Comparison of ENCODE assay signal across 22 cellular contexts in genomic region chr2:30358822-30359221, GRCh38.
DNase-seq lines count a peak whose midpoint lies in the region; ATAC-seq, FAIRE-seq and TF ChIP-seq lines count a peak whose summit lies in the region.
"Had no signal": no experiment of that assay in that cellular context is flagged by ENCODE, and none has a peak within 500 bp of the region (broad histone marks: within the 10 kb centered on the region; RNA-seq: fewer than 3 reads in every experiment).

No MANE protein-coding gene starts in this region.

- H2BK15ac ChIP-seq in H1 (ENCODE audit: low read length): no peak overlapping the region; the same call in 1 of the 2 replicates

- no peak overlapping the region for H3K23ac ChIP-seq in H1 (ENCODE audit: insufficient read length)

- no peaks in the 10 kb centered on the region for H3K79me1 ChIP-seq in H1 (ENCODE audit: low read depth, low read length)

- H3K27ac ChIP-seq in H1 (ENCODE audit: low read depth, low read length) (no peak overlapping the region), stomach smooth muscle (ENCODE audit: low read length) (peak overlapping the region; percentile 73), aorta (ENCODE audit: low read depth in 1 of 2, low read length in 2 of 2) (peak overlapping the region in 1 of 2 donors; percentile 87)
- H3K27ac ChIP-seq: PC-9 had no signal

- no peak overlapping the region for H3K4me3 ChIP-seq in H1 (ENCODE audit: extremely low read depth in 1 of 4, insufficient read depth in 2 of 4, low read depth in 3 of 4, low read length in 4 of 4)
- H3K4me3 ChIP-seq in stomach smooth muscle (ENCODE audit: low read length in 2 of 2): no peak overlapping the region
- no peak overlapping the region for H3K4me3 ChIP-seq in aorta (ENCODE audit: low read length in 2 of 2)
- H3K4me3 ChIP-seq: GM23338, PC-9, smooth muscle cell, transverse colon had no signal

- H3K36me3 ChIP-seq in H1 (ENCODE audit: control insufficient read depth in 2 of 4, insufficient read depth in 4 of 4, low read length in 3 of 4) (no peaks in the 10 kb centered on the region), stomach smooth muscle (ENCODE audit: control insufficient read depth in 2 of 2, insufficient read depth in 2 of 2, low read length in 2 of 2) (no peaks in the 10 kb centered on the region), aorta (ENCODE audit: control insufficient read depth in 1 of 2, insufficient read depth in 2 of 2, low read length in 1 of 2) (no peaks in the 10 kb centered on the region)
- H3K36me3 ChIP-seq: transverse colon had no signal

- H3K4me2 ChIP-seq in H1 (ENCODE audit: insufficient read depth in 1 of 2, low read depth in 2 of 2, low read length in 2 of 2): no peak overlapping the region
- H3K4me2 ChIP-seq: GM23338, PC-9, smooth muscle cell had no signal

- no peak for ATAC-seq in HG03432 (IDR thresholded peaks at IDR 0.05; ENCODE audit: unreplicated experiment)
- ATAC-seq in aorta (ENCODE audit: low FRiP score): no peak
- ATAC-seq: activated CD8-positive, alpha-beta memory T cell treated with anti-CD3 and anti-CD28 coated beads, Interleukin-2, amount 10 ng/mL, durations not matched to agents 7 days and 5 days; activated naive CD4-positive, alpha-beta T cell treated with anti-CD3 and anti-CD28 coated beads, Interleukin-2, amount 50 U/mL, for 72 hours; activated T-helper 17 cell treated with anti-CD3 and anti-CD28 coated beads, Interleukin-2, amount 50 U/mL, for 72 hours; GM23338 had no signal

- H3K27me3 Mint-ChIP-seq in activated T-cell treated with anti-CD3 and anti-CD28 coated beads, Interleukin-2, amount 50 U/mL, for 24 hours: no peaks in the 10 kb centered on the region
- H3K27me3 Mint-ChIP-seq: activated CD8-positive, alpha-beta memory T cell treated with anti-CD3 and anti-CD28 coated beads, Interleukin-2, amount 10 ng/mL, durations not matched to agents 7 days and 5 days; activated T-helper 17 cell treated with anti-CD3 and anti-CD28 coated beads, Interleukin-2, amount 50 U/mL, for 72 hours; B cell had no signal

- TF ChIP-seq CTCF in H1 (IDR thresholded peaks at IDR 0.05; ENCODE audit: control extremely low read depth in 1 of 3, insufficient read depth in 1 of 3, low read depth in 1 of 3, low read length in 3 of 3): no peak

- TF ChIP-seq EP300 in H1 (IDR thresholded peaks at IDR 0.05; ENCODE audit: borderline replicate concordance in 1 of 2, low read depth in 2 of 2, low read length in 2 of 2): no peak

- TF ChIP-seq POLR2A in H1 (IDR thresholded peaks at IDR 0.05; ENCODE audit: control extremely low read depth in 1 of 2, low read depth in 2 of 2, low read length in 2 of 2): no peak

- 100% methylated on average over 6 of the region's 6 CpGs; no CpG with 5 or more reads in 1 of the 2 experiments for WGBS in H1 (ENCODE audit: extremely low coverage in 1 of 2, insufficient coverage in 1 of 2, insufficient read length in 1 of 2, insufficient replicate concordance in 2 of 2, low coverage in 1 of 2, low lambda C conversion rate in 2 of 2, missing lambda C conversion rate in 1 of 2), 2 experiments
- 94 to 95% methylated on average over 6 of the region's 6 CpGs for WGBS in aorta, 2 donors

- no peaks in the 10 kb centered on the region for H4K20me1 ChIP-seq in H1 (replicated peaks in 1 of 2; ENCODE audit: control insufficient read depth in 1 of 2, insufficient read depth in 2 of 2, low read length in 2 of 2)

- H3K4me1 Mint-ChIP-seq in activated T-cell treated with anti-CD3 and anti-CD28 coated beads, Interleukin-2, amount 50 U/mL, for 24 hours (ENCODE audit: low read depth): peaks cover 44% of the 10 kb centered on the region

- no peak overlapping the region for H2BK120ac ChIP-seq in H1 (replicated peaks; ENCODE audit: low read depth, low read length)

- no peak for FAIRE-seq in H1 (lab: Jason Lieb, UNC)
- FAIRE-seq: TTC549 had no signal

- no peak for TF ChIP-seq RAD21 in H1 (IDR thresholded peaks at IDR 0.05 in 1 of 2, conservative IDR thresholded peaks at IDR 0.05 in 1 of 2; ENCODE audit: low read depth in 2 of 2, low read length in 2 of 2)

- DNase-seq in activated T-cell treated with anti-CD3 and anti-CD28 coated beads, Interleukin-2, amount 50 U/mL, for 24 hours: peak; percentile 28
- DNase-seq in activated T-cell treated with anti-CD3 and anti-CD28 coated beads for 4 hours (no peak), NCI-H446 (lab: John Stamatoyannopoulos, UW) (peak; percentile 8 to 85), H1 (ENCODE audit: low read depth in 1 of 2, low spot score in 2 of 2) (no peak), aorta (no peak), SKM-1 (lab: John Stamatoyannopoulos, UW; ENCODE audit: unreplicated experiment) (no peak)
- DNase-seq: activated CD4-positive, alpha-beta T cell treated with anti-CD3 and anti-CD28 coated beads for 48 hours; activated CD8-positive, alpha-beta memory T cell treated with anti-CD3 and anti-CD28 coated beads, Interleukin-2, amount 10 ng/mL, durations not matched to agents 7 days and 5 days; effector CD4-positive, alpha-beta T cell; NCI-H1417 treated with DMSO at 0.1 percent for 48 hours; PC-9; SHP77; stimulated activated naive CD4-positive, alpha-beta T cell; transverse colon had no signal

- no peak overlapping the region for H3K14ac ChIP-seq in H1 (ENCODE audit: insufficient read length)

- H2AK5ac ChIP-seq in H1 (ENCODE audit: low read depth, low read length): peak overlapping the region; percentile 58; the same call in 1 of the 2 replicates

- H3K4me1 ChIP-seq in H1 (replicated peaks in 1 of 4; ENCODE audit: control insufficient read depth in 3 of 4, insufficient read depth in 4 of 4, low read length in 3 of 4) (no peaks in the 10 kb centered on the region), stomach smooth muscle (ENCODE audit: control insufficient read depth, insufficient read depth, low read length) (peaks cover 47% of the 10 kb centered on the region), aorta (ENCODE audit: control insufficient read depth in 1 of 2, insufficient read depth in 2 of 2, low read length in 2 of 2) (peaks cover 5 to 7% of the 10 kb centered on the region in 2 donors)

- no peak overlapping the region; the same call in 1 of the 2 replicates for H4K8ac ChIP-seq in H1 (ENCODE audit: extremely low read depth, insufficient read depth, low read length)

- no peak overlapping the region for H4K91ac ChIP-seq in H1 (replicated peaks; ENCODE audit: insufficient read length, low read length)

- no peak overlapping the region for H2BK12ac ChIP-seq in H1 (ENCODE audit: low read depth, low read length)

- H3K9me3 ChIP-seq in H1 (ENCODE audit: insufficient read depth in 2 of 2, low read depth in 1 of 2, low read length in 1 of 2) (no peaks in the 10 kb centered on the region), stomach smooth muscle (ENCODE audit: control insufficient read depth in 2 of 2, low read length in 2 of 2) (no peaks in the 10 kb centered on the region), aorta (ENCODE audit: control insufficient read depth, low read length) (no peaks in the 10 kb centered on the region)
- H3K9me3 ChIP-seq: transverse colon had no signal

- no peak overlapping the region for H3K4ac ChIP-seq in H1 (replicated peaks; ENCODE audit: insufficient read length, low read depth, low read length)

- no peak overlapping the region for H3K56ac ChIP-seq in H1 (replicated peaks; ENCODE audit: insufficient read length, low read depth, low read length)

- H3K9ac ChIP-seq in H1 (replicated peaks in 1 of 4; ENCODE audit: extremely low read depth in 1 of 4, low read depth in 3 of 4, low read length in 3 of 4) (no peak overlapping the region), stomach smooth muscle (ENCODE audit: low read length in 2 of 2) (no peak overlapping the region)

- H2BK5ac ChIP-seq in H1 (ENCODE audit: low read depth, low read length): no peak overlapping the region

- H2AFZ ChIP-seq in H1 (ENCODE audit: low read length): no peak overlapping the region
- H2AFZ ChIP-seq: GM23338, PC-9 had no signal

- no peak overlapping the region for H4K5ac ChIP-seq in H1 (ENCODE audit: insufficient read length, low read depth, low read length)

- no peaks in the 10 kb centered on the region for H3K9me3 Mint-ChIP-seq in activated T-cell treated with anti-CD3 and anti-CD28 coated beads, Interleukin-2, amount 50 U/mL, for 24 hours
- H3K9me3 Mint-ChIP-seq: GM23338 had no signal

- no peaks in the 10 kb centered on the region for H3K23me2 ChIP-seq in H1 (ENCODE audit: low read depth, low read length)

- POLR2A ChIA-PET in H1 (lab: Charles Lee; ENCODE audit: partially characterized antibody): no interaction called here

- no peaks in the 10 kb centered on the region for H3K27me3 ChIP-seq in H1 (replicated peaks in 1 of 4; ENCODE audit: control insufficient read depth in 3 of 4, extremely low read depth in 1 of 4, insufficient read depth in 3 of 4, low read length in 3 of 4)
- no peaks in the 10 kb centered on the region for H3K27me3 ChIP-seq in stomach smooth muscle (ENCODE audit: control insufficient read depth in 1 of 2, insufficient read depth in 2 of 2, low read length in 2 of 2)
- H3K27me3 ChIP-seq in aorta (ENCODE audit: control insufficient read depth in 1 of 2, insufficient read depth in 2 of 2, low read length in 1 of 2): no peaks in the 10 kb centered on the region
- H3K27me3 ChIP-seq: transverse colon had no signal

- H3K36me3 Mint-ChIP-seq in activated T-cell treated with anti-CD3 and anti-CD28 coated beads, Interleukin-2, amount 50 U/mL, for 24 hours (ENCODE audit: low read depth): no peaks in the 10 kb centered on the region
- H3K36me3 Mint-ChIP-seq: activated CD8-positive, alpha-beta memory T cell treated with anti-CD3 and anti-CD28 coated beads, Interleukin-2, amount 10 ng/mL, durations not matched to agents 7 days and 5 days; activated naive CD4-positive, alpha-beta T cell treated with anti-CD3 and anti-CD28 coated beads, Interleukin-2, amount 50 U/mL, for 72 hours had no signal

- no peaks in the 10 kb centered on the region for H3K79me2 ChIP-seq in H1 (ENCODE audit: control insufficient read depth in 1 of 2, insufficient read depth in 2 of 2, low read length in 2 of 2)

- no peak overlapping the region for H3K18ac ChIP-seq in H1 (ENCODE audit: extremely low read depth, low read length)

- H2BK20ac ChIP-seq in H1 (ENCODE audit: low read length): no peak overlapping the region

- H3K27ac Mint-ChIP-seq in activated T-cell treated with anti-CD3 and anti-CD28 coated beads, Interleukin-2, amount 50 U/mL, for 24 hours: no peak overlapping the region
- H3K27ac Mint-ChIP-seq: activated CD8-positive, alpha-beta memory T cell treated with anti-CD3 and anti-CD28 coated beads, Interleukin-2, amount 10 ng/mL, durations not matched to agents 7 days and 5 days; activated naive CD4-positive, alpha-beta T cell treated with anti-CD3 and anti-CD28 coated beads, Interleukin-2, amount 50 U/mL, for 72 hours; B cell; GM23338 had no signal

- intact Hi-C loops in aorta (cut with DNase I): loop anchor here in 1 of 2 donors (5.0 kb wide), 1 partner anchor 1712 kb away; no protein-coding TSS in a partner anchor

- CTCF ChIA-PET in H1 (lab: Charles Lee; ENCODE audit: partially characterized antibody): interaction anchor here (1.0 to 1.5 kb wide), 4 partner anchors 9 to 192 kb away, joined by 3 to 4 read pairs (median 4); no protein-coding TSS in a partner anchor

- H3K4me3 Mint-ChIP-seq in activated T-cell treated with anti-CD3 and anti-CD28 coated beads, Interleukin-2, amount 50 U/mL, for 24 hours: no peak overlapping the region
- H3K4me3 Mint-ChIP-seq: activated CD8-positive, alpha-beta memory T cell treated with anti-CD3 and anti-CD28 coated beads, Interleukin-2, amount 10 ng/mL, durations not matched to agents 7 days and 5 days; activated T-helper 17 cell treated with anti-CD3 and anti-CD28 coated beads, Interleukin-2, amount 50 U/mL, for 72 hours; B cell; GM23338 had no signal

Comparison
In these comparisons a context has a peak if more than half of its experiments do, and no peak if none do; other contexts are left out.
1. DNase-seq: peak in activated T-cell treated with anti-CD3 and anti-CD28 coated beads, Interleukin-2, amount 50 U/mL, for 24 hours (single experiment) and NCI-H446 (2 of 2); none in activated T-cell treated with anti-CD3 and anti-CD28 coated beads for 4 hours (single experiment), H1 (0 of 2), aorta (0 of 2) and SKM-1 (single experiment).